In the genomic region with DNA sequence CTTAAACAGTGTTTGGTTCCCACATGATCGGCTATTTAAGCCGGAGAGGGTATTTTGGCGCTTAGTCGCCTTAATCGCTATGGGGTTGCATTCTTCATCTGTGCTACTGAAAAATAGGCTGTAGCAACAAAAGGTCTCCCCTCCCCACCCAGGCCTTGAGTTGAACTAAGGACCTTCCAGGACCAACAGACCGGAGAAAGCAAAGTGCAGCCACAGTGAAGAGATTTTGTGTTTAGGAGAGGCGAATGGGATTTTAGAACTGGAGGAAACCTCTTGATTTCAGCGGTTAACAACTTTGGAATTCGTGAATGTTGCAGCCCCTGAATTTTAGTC, we compare ENCODE assay signal across 9 cellular contexts. TPM values are rescaled to one million over a fixed set of nuclear protein-coding genes. Genes with fewer than 3 reads are reported as not detected.
DNase-seq lines count a peak whose midpoint lies in the region; ATAC-seq and TF ChIP-seq lines count a peak whose summit lies in the region.
"Had no signal": no experiment of that assay in that cellular context is flagged by ENCODE, and none has a peak within 500 bp of the region (broad histone marks: within the 10 kb centered on the region; RNA-seq: fewer than 3 reads in every experiment).

No MANE protein-coding gene starts in this region.

- H3K27me3 Mint-ChIP-seq in Caco-2 (ENCODE audit: insufficient read depth, unreplicated experiment): no peaks in the 10 kb centered on the region
- peaks cover 12% of the 10 kb centered on the region for H3K27me3 Mint-ChIP-seq in osteocyte (ENCODE audit: unreplicated experiment)

- H3K4me1 Mint-ChIP-seq in Caco-2 (ENCODE audit: low read depth, unreplicated experiment) (no peaks in the 10 kb centered on the region), osteocyte (ENCODE audit: unreplicated experiment) (peaks cover 13% of the 10 kb centered on the region)

- no peaks in the 10 kb centered on the region for H3K36me3 ChIP-seq in Caco-2 (ENCODE audit: control insufficient read depth, insufficient read depth, low read length)
- no peaks in the 10 kb centered on the region for H3K36me3 ChIP-seq in SJCRH30
- no peaks in the 10 kb centered on the region for H3K36me3 ChIP-seq in fibroblast of lung (ENCODE audit: control insufficient read depth, insufficient read depth, low read length)

- no peaks in the 10 kb centered on the region for H4K20me1 ChIP-seq in fibroblast of lung (ENCODE audit: control insufficient read depth, extremely low read depth, insufficient read depth, low read length)

- H3K9me3 ChIP-seq in Caco-2 (no peaks in the 10 kb centered on the region), SJCRH30 (replicated peaks) (no peaks in the 10 kb centered on the region), fibroblast of lung (ENCODE audit: control insufficient read depth, insufficient read depth, low read depth, low read length) (no peaks in the 10 kb centered on the region)

- no peak overlapping the region for H3K27ac Mint-ChIP-seq in Caco-2 (ENCODE audit: unreplicated experiment)
- no peak overlapping the region for H3K27ac Mint-ChIP-seq in osteocyte (ENCODE audit: unreplicated experiment)

- no peak for TF ChIP-seq CTCF in Caco-2 (IDR thresholded peaks at IDR 0.05; ENCODE audit: insufficient read depth in 1 of 2, low read depth in 1 of 2, low read length in 1 of 2, severe bottlenecking in 1 of 2, unreplicated experiment in 1 of 2)
- TF ChIP-seq CTCF in fibroblast of lung (conservative IDR thresholded peaks at IDR 0.05 in 1 of 2, IDR thresholded peaks at IDR 0.05 in 1 of 2; ENCODE audit: low read depth in 1 of 2, low read length in 2 of 2): no peak
- no peak for TF ChIP-seq CTCF in osteocyte (IDR thresholded peaks at IDR 0.05)

- H3K4me3 Mint-ChIP-seq in Caco-2 (ENCODE audit: unreplicated experiment) (peak overlapping the region; percentile 70), osteocyte (ENCODE audit: unreplicated experiment) (peak overlapping the region; percentile 78)

- H3K27ac ChIP-seq in SJCRH30: peak overlapping the region; percentile 61
- H3K27ac ChIP-seq in fibroblast of lung (ENCODE audit: insufficient read depth, low read length): no peak overlapping the region

- DNase-seq in Caco-2: no peak
- DNase-seq in SJCRH30: no peak
- no peak for DNase-seq in fibroblast of lung (ENCODE audit: low read depth in 2 of 2)
- DNase-seq in osteocyte (ENCODE audit: extremely low spot score, unreplicated experiment): no peak
- no peak for DNase-seq in COR-L47 (lab: John Stamatoyannopoulos, UW)
- DNase-seq: NCI-H1092 treated with DMSO at 0.1 percent for 48 hours had no signal

- peak overlapping the region; percentile 87 for H3K4me2 ChIP-seq in fibroblast of lung (ENCODE audit: extremely low read depth, insufficient read depth, low read length)

- no peak overlapping the region for H3K9ac ChIP-seq in fibroblast of lung (ENCODE audit: insufficient read depth, low read length)

- H3K27me3 ChIP-seq in Caco-2 (replicated peaks; ENCODE audit: control insufficient read depth, insufficient read depth, low read length): no peaks in the 10 kb centered on the region
- H3K27me3 ChIP-seq in SJCRH30: no peaks in the 10 kb centered on the region
- H3K27me3 ChIP-seq in fibroblast of lung (ENCODE audit: control insufficient read depth, insufficient read depth, low read length): no peaks in the 10 kb centered on the region

- intact Hi-C loops in Caco-2 (cut with micrococcal nuclease; ENCODE audit: unreplicated experiment): loop anchor here (1.0 kb wide), 3 partner anchors 11 to 187 kb away; no protein-coding TSS in a partner anchor

- H3K4me1 ChIP-seq in Caco-2 (peaks cover 25% of the 10 kb centered on the region), SJCRH30 (peaks cover 19% of the 10 kb centered on the region), fibroblast of lung (ENCODE audit: control insufficient read depth, extremely low read depth, insufficient read depth, low read length) (peaks cover 4% of the 10 kb centered on the region)

- H3K79me2 ChIP-seq in fibroblast of lung (ENCODE audit: control insufficient read depth, insufficient read depth, low read length): peaks cover 10% of the 10 kb centered on the region

- H3K9me3 Mint-ChIP-seq in Caco-2 (ENCODE audit: unreplicated experiment) (no peaks in the 10 kb centered on the region), osteocyte (ENCODE audit: unreplicated experiment) (no peaks in the 10 kb centered on the region)

- POLR2A ChIA-PET in Caco-2 (lab: Charles Lee): no interaction called here

- H3K4me3 ChIP-seq in Caco-2 (ENCODE audit: low read depth, low read length): peak overlapping the region; percentile 90
- peak overlapping the region; percentile 69 for H3K4me3 ChIP-seq in SJCRH30
- peak overlapping the region; percentile 41 to 77 (median 58) for H3K4me3 ChIP-seq in fibroblast of lung (replicated peaks in 1 of 4; ENCODE audit: control extremely low read depth in 1 of 4, insufficient read depth in 1 of 4, low read depth in 3 of 4, low read length in 4 of 4)

- H2AFZ ChIP-seq in fibroblast of lung (ENCODE audit: low read length): no peak overlapping the region

- ATAC-seq in HG03521 (IDR thresholded peaks at IDR 0.05; ENCODE audit: unreplicated experiment) (no peak), GM21423 (IDR thresholded peaks at IDR 0.05; ENCODE audit: unreplicated experiment) (no peak), GM19452 (IDR thresholded peaks at IDR 0.05; ENCODE audit: unreplicated experiment) (no peak)

- no TSS peak for BruUV-seq in Caco-2 (replicated peaks; lab: Mats Ljungman, UMichigan)

- no peaks in the 10 kb centered on the region for H3K36me3 Mint-ChIP-seq in Caco-2 (ENCODE audit: insufficient read depth, unreplicated experiment)
- H3K36me3 Mint-ChIP-seq in osteocyte (ENCODE audit: unreplicated experiment): no peaks in the 10 kb centered on the region

- CTCF ChIA-PET in Caco-2 (lab: Charles Lee): interaction anchor here (0.7 to 4.2 kb wide), 4 partner anchors 13 to 203 kb away, joined by 3 to 80 read pairs (median 8); no protein-coding TSS in a partner anchor

RNA-seq across cellular contexts. Expression of gene ITGA6, which starts 1.4 kb away (rescaled TPM):
- total RNA-seq in Caco-2 (2022): 27.8 and 33.0 TPM in 2 replicates
- 52.3 and 57.8 TPM in 2 replicates for total RNA-seq in SJCRH30 (2014; rRNA removed; shearing (Covaris generic))
- 2.6 and 19.8 TPM in 2 replicates for total RNA-seq in fibroblast of lung
- polyA plus RNA-seq in fibroblast of lung: 6.4 and 14.9 TPM in 2 replicates
- polyA plus RNA-seq in fibroblast of lung (2012): 13.9 and 25.3 TPM in 2 replicates
- 2.5 and 13.6 TPM in 2 replicates for polyA minus RNA-seq in fibroblast of lung (ENCODE audit: low replicate concordance)
- 4.2 and 5.1 TPM in 2 replicates for total RNA-seq in osteocyte
